In the genomic region with DNA sequence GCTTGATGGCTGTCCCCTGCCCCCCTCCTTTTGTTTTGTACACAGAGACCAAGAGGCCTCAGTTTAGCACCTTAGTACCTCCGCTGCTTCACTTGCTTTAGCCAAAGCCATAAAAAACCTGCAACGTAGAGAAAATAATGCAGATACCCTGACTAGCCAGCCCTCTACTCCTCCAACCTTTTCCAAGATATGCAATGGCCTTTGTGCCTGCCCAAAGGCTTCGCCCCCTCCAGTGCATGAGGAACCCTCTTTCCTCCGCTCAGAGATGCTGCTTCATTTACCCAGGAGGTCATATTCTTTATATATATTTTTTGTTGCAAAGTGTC, we compare ENCODE assay signal across 15 cellular contexts.
"Had no signal": no experiment of that assay in that cellular context is flagged by ENCODE, and none has a peak within 500 bp of the region (broad histone marks: within the 10 kb centered on the region; RNA-seq: fewer than 3 reads in every experiment).

No MANE protein-coding gene starts in this region.

- H3K27me3 ChIP-seq: gastrocnemius medialis, tibial nerve had no signal

- H3K4me3 ChIP-seq: coronary artery, gastrocnemius medialis, SK-N-MC, tibial nerve had no signal

- H3K9me3 ChIP-seq: gastrocnemius medialis, tibial nerve had no signal

- H3K27ac ChIP-seq: epithelial cell of prostate, gastrocnemius medialis, SK-N-MC, VCaP had no signal

- H3K9me3 Mint-ChIP-seq: activated CD8-positive, alpha-beta T cell treated with anti-CD3 and anti-CD28 coated beads for 36 hours; activated naive CD8-positive, alpha-beta T cell treated with anti-CD3 and anti-CD28 coated beads, Interleukin-2, amount 50 U/mL, for 24 hours; neural crest cell; stimulated activated effector memory CD8-positive, alpha-beta T cell treated with anti-CD3 and anti-CD28 coated beads, Interleukin-12 subunit alpha, Interleukin-12 subunit beta, amount 100 ng/mL, for 72 hours had no signal

- H3K4me1 Mint-ChIP-seq: neural crest cell had no signal

- ATAC-seq: activated CD4-positive, alpha-beta T cell treated with anti-CD3 and anti-CD28 coated beads for 36 hours; activated CD8-positive, alpha-beta T cell treated with anti-CD3 and anti-CD28 coated beads for 36 hours; activated naive CD8-positive, alpha-beta T cell treated with anti-CD3 and anti-CD28 coated beads, Interleukin-2, amount 50 U/mL, for 24 hours; gastrocnemius medialis; stimulated activated effector memory CD8-positive, alpha-beta T cell treated with anti-CD3 and anti-CD28 coated beads, Interleukin-12 subunit alpha, Interleukin-12 subunit beta, amount 100 ng/mL, for 72 hours had no signal

- H3K27ac Mint-ChIP-seq: activated CD4-positive, alpha-beta T cell treated with anti-CD3 and anti-CD28 coated beads for 36 hours; activated CD8-positive, alpha-beta T cell treated with anti-CD3 and anti-CD28 coated beads for 36 hours; activated naive CD8-positive, alpha-beta T cell treated with anti-CD3 and anti-CD28 coated beads, Interleukin-2, amount 50 U/mL, for 24 hours; stimulated activated effector memory CD8-positive, alpha-beta T cell treated with anti-CD3 and anti-CD28 coated beads, Interleukin-12 subunit alpha, Interleukin-12 subunit beta, amount 100 ng/mL, for 72 hours had no signal

- H3K4me3 Mint-ChIP-seq: activated CD4-positive, alpha-beta T cell treated with anti-CD3 and anti-CD28 coated beads for 36 hours; activated CD8-positive, alpha-beta T cell treated with anti-CD3 and anti-CD28 coated beads for 36 hours; activated naive CD8-positive, alpha-beta T cell treated with anti-CD3 and anti-CD28 coated beads, Interleukin-2, amount 50 U/mL, for 24 hours; neural crest cell; stimulated activated effector memory CD8-positive, alpha-beta T cell treated with anti-CD3 and anti-CD28 coated beads, Interleukin-12 subunit alpha, Interleukin-12 subunit beta, amount 100 ng/mL, for 72 hours had no signal

- H3K4me1 ChIP-seq: gastrocnemius medialis had no signal

- DNase-seq: activated CD4-positive, alpha-beta T cell treated with anti-CD3 and anti-CD28 coated beads for 36 hours; activated CD8-positive, alpha-beta T cell treated with anti-CD3 and anti-CD28 coated beads for 36 hours; activated naive CD8-positive, alpha-beta T cell treated with anti-CD3 and anti-CD28 coated beads, Interleukin-2, amount 50 U/mL, for 24 hours; effector CD8-positive, alpha-beta T cell; gastrocnemius medialis; kidney; retina; T-helper 1 cell had no signal

- H3K27me3 Mint-ChIP-seq: activated CD4-positive, alpha-beta T cell treated with anti-CD3 and anti-CD28 coated beads for 36 hours; activated CD8-positive, alpha-beta T cell treated with anti-CD3 and anti-CD28 coated beads for 36 hours; activated naive CD8-positive, alpha-beta T cell treated with anti-CD3 and anti-CD28 coated beads, Interleukin-2, amount 50 U/mL, for 24 hours had no signal
